In genomic region chr1:242973341-242973740, GRCh38 we compare ENCODE assay signal across 7 cellular contexts.
A peak's percentile ranks its signal among the peaks of the same experiment; 100 is the strongest.
DNase-seq lines count a peak whose midpoint lies in the region; TF ChIP-seq lines count a peak whose summit lies in the region.
"Not testable (repeated sequence)": the region's sequence is repeated elsewhere in the genome, so short reads cannot be mapped to it uniquely, and the experiment has no call there.

No MANE protein-coding gene starts in this region.

- not testable (repeated sequence) for H3K9me3 Mint-ChIP-seq in HFFc6

- H3K4me3 ChIP-seq in MG63; epithelial cell of esophagus (ENCODE audit: low read length); foreskin fibroblast (ENCODE audit: low read depth in 1 of 2, low read length in 2 of 2); skeletal muscle cell (ENCODE audit: low read depth, low read length): not testable (repeated sequence)

- H3K27ac Mint-ChIP-seq in HFFc6 = not testable (repeated sequence)

- TF ChIP-seq CTCF in HFFc6 (IDR thresholded peaks at IDR 0.05); epithelial cell of esophagus (IDR thresholded peaks at IDR 0.05; ENCODE audit: insufficient read depth, low read depth, low read length, missing control alignments); foreskin fibroblast (IDR thresholded peaks at IDR 0.05; ENCODE audit: low read depth, low read length): not testable (repeated sequence)

- peak; percentile 2 for DNase-seq in Daoy (ENCODE audit: low read depth)
- peak; percentile 17 for DNase-seq in HFFc6
- peak; percentile 52 for DNase-seq in MG63
- peak; percentile 24 for DNase-seq in T1000 (lab: John Stamatoyannopoulos, UW)
- DNase-seq in epithelial cell of esophagus (ENCODE audit: low read depth) = peak; percentile 68
- peak; percentile 14 to 55 for DNase-seq in foreskin fibroblast
- peak; percentile 1 for DNase-seq in skeletal muscle cell (ENCODE audit: low read depth)

- H3K36me3 ChIP-seq in MG63 = not testable (repeated sequence)

- H3K9me3 ChIP-seq in MG63 = not testable (repeated sequence)

- H3K27me3 Mint-ChIP-seq in HFFc6 (ENCODE audit: insufficient read depth) = not testable (repeated sequence)

- not testable (repeated sequence) for H3K36me3 Mint-ChIP-seq in HFFc6 (ENCODE audit: low read depth)

- H3K4me1 Mint-ChIP-seq in HFFc6 (ENCODE audit: low read depth) = not testable (repeated sequence)

- not testable (repeated sequence) for H3K27me3 ChIP-seq in MG63

- not testable (repeated sequence) for H3K4me3 Mint-ChIP-seq in HFFc6

Comparison
In these comparisons a context has a peak if more than half of its experiments do, and no peak if none do; other contexts are left out.
1. DNase-seq: peak in every context shown above with its lines; median percentile 68 in epithelial cell of esophagus; 52 in MG63; 34 in foreskin fibroblast; 24 in T1000; 17 in HFFc6; 2 in Daoy; 1 in skeletal muscle cell.